ENCODE assay signal across 8 cellular contexts in the genomic region with DNA sequence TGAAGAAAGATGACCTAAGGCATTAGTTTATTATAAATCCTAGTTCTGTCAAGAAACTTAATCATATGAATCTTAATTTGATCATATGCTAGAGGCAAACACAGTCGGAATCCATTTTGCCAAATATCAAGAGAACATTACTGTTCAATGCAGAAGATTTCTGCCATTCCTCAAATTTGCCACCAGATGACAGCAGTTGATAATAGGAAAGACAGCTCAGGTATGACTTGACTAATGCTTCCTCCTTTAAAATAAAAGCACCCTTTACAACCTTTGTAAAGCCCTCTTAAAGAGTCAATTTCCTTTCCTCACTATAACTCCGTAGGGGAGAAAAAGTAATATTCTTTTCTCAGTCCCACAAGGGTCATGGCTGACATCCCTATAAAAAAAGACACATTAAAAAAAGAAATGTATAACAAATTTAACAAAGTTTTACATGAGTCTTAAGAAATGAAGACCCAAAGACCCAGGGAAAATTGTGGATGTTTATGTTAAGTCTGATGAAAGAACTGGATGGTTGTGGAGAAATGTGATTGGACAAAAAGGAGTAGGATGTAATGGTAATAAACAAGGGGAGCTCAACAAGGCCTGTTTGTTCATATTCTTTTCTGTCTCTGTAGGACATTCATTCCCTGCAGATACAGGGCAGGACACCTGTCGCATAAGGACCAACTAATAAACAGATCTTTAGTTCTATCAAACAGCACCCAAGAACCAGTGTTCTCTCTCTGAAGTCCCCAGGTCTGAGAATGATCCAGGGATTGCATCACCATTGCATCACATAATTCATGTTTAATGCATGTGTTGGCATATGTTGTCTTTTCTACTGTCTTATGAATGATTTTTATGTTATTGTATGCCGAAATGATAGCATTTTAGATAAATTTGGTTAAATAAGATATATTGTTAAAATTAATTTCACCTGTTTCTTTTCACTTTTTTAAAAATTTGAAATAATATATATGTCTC.
DNase-seq lines count a peak whose midpoint lies in the region; TF ChIP-seq lines count a peak whose summit lies in the region.

No MANE protein-coding gene starts in this region.

- DNase-seq in NCI-H2081 (lab: John Stamatoyannopoulos, UW) = peak; percentile 21 to 46
- no peak for DNase-seq in NCI-H2081 treated with DMSO at 0.1 percent for 48 hours (lab: John Stamatoyannopoulos, UW)
- DNase-seq in GM20000 (ENCODE audit: low spot score) = peak; percentile 34
- DNase-seq in SW480 (ENCODE audit: low spot score) = peak; percentile 80
- peak; percentile 9 for DNase-seq in germinal center (ENCODE audit: low spot score)
- DNase-seq in tibial artery = no peak
- no peak for DNase-seq in MV-4-11 (lab: John Stamatoyannopoulos, UW)

- H3K27ac ChIP-seq in tibial artery = no peak overlapping the region

- H3K27me3 ChIP-seq in tibial artery = no peaks in the 10 kb centered on the region

- TF ChIP-seq CTCF in GM20000 (IDR thresholded peaks at IDR 0.05; ENCODE audit: extremely low read depth, missing control alignments) (peak; percentile 71), tibial artery (IDR thresholded peaks at IDR 0.05) (peak; percentile 10 to 17)

- no peaks in the 10 kb centered on the region for H3K4me1 ChIP-seq in tibial artery

- peak; percentile 71 for TF ChIP-seq RAD21 in Ishikawa (IDR thresholded peaks at IDR 0.05; ENCODE audit: low read depth)

- H3K4me3 ChIP-seq in tibial artery = no peak overlapping the region

- H3K36me3 ChIP-seq in tibial artery = no peaks in the 10 kb centered on the region

- intact Hi-C loops in tibial artery (cut with DNase I; ENCODE audit: low total_unique reads) = no loop called here

- peaks cover 0 to 3% (median 0%) of the 10 kb centered on the region in 3 donors for H3K9me3 ChIP-seq in tibial artery

- no peak for TF ChIP-seq EP300 in Ishikawa (IDR thresholded peaks at IDR 0.05; ENCODE audit: borderline replicate concordance)

TF ChIP-seq in Ishikawa, 13 proteins besides CTCF, POLR2A, EP300 and RAD21:
- no peak for TF ChIP-seq CREB1 (IDR thresholded peaks at IDR 0.05; ENCODE audit: low read depth)
- TF ChIP-seq NFIC (IDR thresholded peaks at IDR 0.05) = no peak
- TF ChIP-seq TEAD4 (IDR thresholded peaks at IDR 0.05) = no peak
- TF ChIP-seq, protein P1, sequence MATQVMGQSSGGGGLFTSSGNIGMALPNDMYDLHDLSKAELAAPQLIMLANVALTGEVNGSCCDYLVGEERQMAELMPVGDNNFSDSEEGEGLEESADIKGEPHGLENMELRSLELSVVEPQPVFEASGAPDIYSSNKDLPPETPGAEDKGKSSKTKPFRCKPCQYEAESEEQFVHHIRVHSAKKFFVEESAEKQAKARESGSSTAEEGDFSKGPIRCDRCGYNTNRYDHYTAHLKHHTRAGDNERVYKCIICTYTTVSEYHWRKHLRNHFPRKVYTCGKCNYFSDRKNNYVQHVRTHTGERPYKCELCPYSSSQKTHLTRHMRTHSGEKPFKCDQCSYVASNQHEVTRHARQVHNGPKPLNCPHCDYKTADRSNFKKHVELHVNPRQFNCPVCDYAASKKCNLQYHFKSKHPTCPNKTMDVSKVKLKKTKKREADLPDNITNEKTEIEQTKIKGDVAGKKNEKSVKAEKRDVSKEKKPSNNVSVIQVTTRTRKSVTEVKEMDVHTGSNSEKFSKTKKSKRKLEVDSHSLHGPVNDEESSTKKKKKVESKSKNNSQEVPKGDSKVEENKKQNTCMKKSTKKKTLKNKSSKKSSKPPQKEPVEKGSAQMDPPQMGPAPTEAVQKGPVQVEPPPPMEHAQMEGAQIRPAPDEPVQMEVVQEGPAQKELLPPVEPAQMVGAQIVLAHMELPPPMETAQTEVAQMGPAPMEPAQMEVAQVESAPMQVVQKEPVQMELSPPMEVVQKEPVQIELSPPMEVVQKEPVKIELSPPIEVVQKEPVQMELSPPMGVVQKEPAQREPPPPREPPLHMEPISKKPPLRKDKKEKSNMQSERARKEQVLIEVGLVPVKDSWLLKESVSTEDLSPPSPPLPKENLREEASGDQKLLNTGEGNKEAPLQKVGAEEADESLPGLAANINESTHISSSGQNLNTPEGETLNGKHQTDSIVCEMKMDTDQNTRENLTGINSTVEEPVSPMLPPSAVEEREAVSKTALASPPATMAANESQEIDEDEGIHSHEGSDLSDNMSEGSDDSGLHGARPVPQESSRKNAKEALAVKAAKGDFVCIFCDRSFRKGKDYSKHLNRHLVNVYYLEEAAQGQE (IDR thresholded peaks at IDR 0.05; ENCODE audit: low read depth) = no peak
- no peak for TF ChIP-seq ZBTB7A (IDR thresholded peaks at IDR 0.05; ENCODE audit: low read depth)
- no peak for TF ChIP-seq EGR1 (IDR thresholded peaks at IDR 0.05)
- TF ChIP-seq TAF1 (IDR thresholded peaks at IDR 0.05; ENCODE audit: low read depth) = no peak
- TF ChIP-seq TCF12 (IDR thresholded peaks at IDR 0.05; ENCODE audit: low read depth) = no peak

Comparison
In these comparisons a context has a peak if more than half of its experiments do, and no peak if none do; other contexts are left out.
1. DNase-seq: peak in NCI-H2081 (2 of 2), GM20000 (single experiment), SW480 (single experiment) and germinal center (single experiment); none in NCI-H2081 treated with DMSO at 0.1 percent for 48 hours (single experiment), tibial artery (0 of 2) and MV-4-11 (single experiment).